28 cellular contexts compared by ENCODE assay signal in the genomic region with DNA sequence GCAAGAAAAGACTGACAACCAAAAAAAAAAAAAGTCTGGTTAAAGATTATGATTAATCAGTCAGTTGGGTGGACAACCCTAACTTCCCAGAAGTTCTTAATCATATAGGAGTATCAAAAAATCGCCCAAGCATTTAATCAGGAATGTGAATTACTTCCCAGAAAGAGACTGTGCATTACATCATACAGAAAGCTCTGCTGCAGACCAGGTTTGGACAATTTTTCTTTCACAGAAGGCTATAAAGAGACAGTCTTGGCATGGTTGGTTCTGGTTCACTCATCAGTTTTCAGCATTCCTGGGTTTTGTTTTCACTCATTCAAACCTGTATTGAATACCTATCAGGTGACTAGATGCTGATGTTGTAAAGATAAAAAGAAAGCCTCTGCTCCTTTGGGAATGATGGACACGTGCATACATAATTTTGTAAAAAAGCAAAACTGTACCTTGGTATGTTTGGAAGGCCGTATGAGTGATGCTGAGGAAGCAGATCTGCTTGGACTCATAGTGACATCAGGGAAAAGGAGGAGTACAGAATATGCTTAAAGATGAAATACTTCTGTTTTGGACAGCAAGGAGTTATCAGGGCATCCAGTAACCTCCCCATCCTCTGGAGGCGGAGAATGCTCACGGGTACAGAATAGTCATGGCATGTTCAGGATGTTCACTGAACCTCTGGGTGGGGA.
A peak's percentile ranks its signal among the peaks of the same experiment; 100 is the strongest.
DNase-seq lines count a peak whose midpoint lies in the region; ATAC-seq and TF ChIP-seq lines count a peak whose summit lies in the region.
"Had no signal": no experiment of that assay in that cellular context is flagged by ENCODE, and none has a peak within 500 bp of the region (broad histone marks: within the 10 kb centered on the region; RNA-seq: fewer than 3 reads in every experiment).

No MANE protein-coding gene starts in this region.

- in situ Hi-C loops in mammary epithelial cell (cut with MboI; ENCODE audit: low sequenced_read_pairs in 2 of 2) (loop anchor here in 1 of 2 donors (25.0 kb wide), 1 partner anchor 268 kb away; no protein-coding TSS in a partner anchor), astrocyte of the cerebellum (cut with HindIII; ENCODE audit: low sequenced_read_pairs) (no loop called here), GM13976 (cut with MboI; ENCODE audit: low sequenced_read_pairs, unreplicated experiment) (loop anchor here (25.0 kb wide), 1 partner anchor 268 kb away; no protein-coding TSS in a partner anchor)

- TF ChIP-seq POLR2A in breast epithelium (IDR thresholded peaks at IDR 0.05) = no peak

- H3K4me3 ChIP-seq in mammary epithelial cell (replicated peaks in 1 of 3; ENCODE audit: insufficient read depth in 1 of 3, low read depth in 2 of 3, low read length in 3 of 3) (no peak overlapping the region), breast epithelium (no peak overlapping the region), astrocyte of the cerebellum (ENCODE audit: low read depth, low read length) (no peak overlapping the region), left lung (no peak overlapping the region)
- H3K4me3 ChIP-seq: cardiac muscle cell, coronary artery, SK-N-MC, skin epidermis, tibial artery had no signal

- no TSS peak for BruUV-seq in mammary epithelial cell (replicated peaks; lab: Mats Ljungman, UMichigan)

- H3K36me3 ChIP-seq in mammary epithelial cell (ENCODE audit: insufficient read depth, low read length) (no peaks in the 10 kb centered on the region), breast epithelium (no peaks in the 10 kb centered on the region), left lung (no peaks in the 10 kb centered on the region)
- H3K36me3 ChIP-seq: cardiac muscle cell, tibial artery had no signal

- CTCF ChIA-PET in mammary epithelial cell (lab: Charles Lee; ENCODE audit: low non-redundant PET) = no interaction called here

- WGBS in mammary epithelial cell (ENCODE audit: low coverage, missing lambda C conversion rate) = 40% methylated on average over 5 of the region's 5 CpGs

- no peak overlapping the region for H3K4me2 ChIP-seq in mammary epithelial cell (ENCODE audit: insufficient read depth, low read depth, low read length)

- DNase-seq in mammary epithelial cell (peak; percentile 13), breast epithelium (ENCODE audit: low spot score in 2 of 2) (no peak), astrocyte of the cerebellum (ENCODE audit: low read depth) (peak; percentile 60), iris pigment epithelial cell (ENCODE audit: low read depth) (peak; percentile 28), GM13976 (ENCODE audit: low spot score) (no peak), left lung (no peak)
- DNase-seq: 8988T; activated T-cell treated with anti-CD3 and anti-CD28 coated beads, Interleukin-2, amount 50 U/mL, for 4 hours; CD8-positive, alpha-beta T cell; effector memory CD8-positive, alpha-beta T cell; GOT3; hypothalamus; immature natural killer cell; midbrain; naive thymus-derived CD4-positive, alpha-beta T cell; NCI-H1105 treated with DMSO at 0.1 percent for 48 hours; NCI-H82; stimulated activated CD8-positive, alpha-beta memory T cell treated with anti-CD3 and anti-CD28 coated beads, Interleukin-4, amount 100 ng/mL, for 48 hours; stimulated activated naive CD8-positive, alpha-beta T cell treated with anti-CD3 and anti-CD28 coated beads, Interleukin-15, amount 100 ng/mL, for 72 hours; T-helper 17 cell; tibial artery had no signal

- H3K79me2 ChIP-seq in mammary epithelial cell (ENCODE audit: insufficient read depth, low read length) = no peaks in the 10 kb centered on the region

- H3K9me3 ChIP-seq in mammary epithelial cell (replicated peaks; ENCODE audit: insufficient read depth, low read length) (no peaks in the 10 kb centered on the region), breast epithelium (peaks cover 4 to 13% of the 10 kb centered on the region in 2 donors), left lung (peaks cover 0 to 15% of the 10 kb centered on the region in 2 donors)

- H3K4me1 ChIP-seq in mammary epithelial cell (ENCODE audit: insufficient read depth, low read length) = no peaks in the 10 kb centered on the region
- no peaks in the 10 kb centered on the region for H3K4me1 ChIP-seq in breast epithelium
- no peaks in the 10 kb centered on the region for H3K4me1 ChIP-seq in left lung
- H3K4me1 ChIP-seq: tibial artery had no signal

- no peak overlapping the region for H3K27ac ChIP-seq in mammary epithelial cell (ENCODE audit: insufficient read depth, low read depth, low read length)
- H3K27ac ChIP-seq in breast epithelium = no peak overlapping the region
- H3K27ac ChIP-seq in left lung = no peak overlapping the region
- H3K27ac ChIP-seq: cardiac muscle cell, coronary artery, RWPE1, SK-N-MC, skin epidermis, tibial artery had no signal

- dilution Hi-C loops in mammary epithelial cell (cut with HindIII; ENCODE audit: low sequenced_read_pairs) = no loop called here

- TF ChIP-seq CTCF in mammary epithelial cell (conservative IDR thresholded peaks at IDR 0.05 in 1 of 2, IDR thresholded peaks at IDR 0.05 in 1 of 2; ENCODE audit: extremely low read depth in 1 of 2, insufficient read depth in 1 of 2, low read depth in 1 of 2, low read length in 2 of 2) (no peak), breast epithelium (IDR thresholded peaks at IDR 0.05) (no peak), astrocyte of the cerebellum (IDR thresholded peaks at IDR 0.05; ENCODE audit: low read depth, low read length, missing control alignments) (no peak), GM13976 (IDR thresholded peaks at IDR 0.05; ENCODE audit: borderline replicate concordance, control extremely low read depth, extremely low read depth, insufficient read depth, missing control alignments) (no peak), left lung (IDR thresholded peaks at IDR 0.05) (no peak)

- intact Hi-C loops in mammary epithelial cell (cut with micrococcal nuclease) = no loop called here
- intact Hi-C loops in breast epithelium (cut with DNase I; ENCODE audit: low total_unique reads) = no loop called here
- intact Hi-C loops in left lung (cut with DNase I) = no loop called here

- H3K9ac ChIP-seq in mammary epithelial cell (ENCODE audit: insufficient read depth, low read length) = no peak overlapping the region

- H4K20me1 ChIP-seq in mammary epithelial cell (ENCODE audit: insufficient read depth, low read length) = no peaks in the 10 kb centered on the region

- H2AFZ ChIP-seq in mammary epithelial cell (ENCODE audit: low read depth, low read length) = no peak overlapping the region

- ATAC-seq in esophagus mucosa (no peak), left lung (no peak), GM18861 (IDR thresholded peaks at IDR 0.05; ENCODE audit: unreplicated experiment) (no peak)
- ATAC-seq: activated T-cell treated with anti-CD3 and anti-CD28 coated beads, Interleukin-2, amount 50 U/mL, for 4 hours; CD8-positive, alpha-beta T cell; effector memory CD8-positive, alpha-beta T cell; naive thymus-derived CD4-positive, alpha-beta T cell; stimulated activated naive CD8-positive, alpha-beta T cell treated with anti-CD3 and anti-CD28 coated beads, Interleukin-15, amount 100 ng/mL, for 72 hours; T-helper 17 cell had no signal

- H3K27me3 ChIP-seq in mammary epithelial cell (ENCODE audit: insufficient read depth, low read length) (no peaks in the 10 kb centered on the region), breast epithelium (no peaks in the 10 kb centered on the region), left lung (no peaks in the 10 kb centered on the region)
- H3K27me3 ChIP-seq: cardiac muscle cell, tibial artery had no signal

Comparison
In these comparisons a context has a peak if more than half of its experiments do, and no peak if none do; other contexts are left out.
1. DNase-seq: peak in mammary epithelial cell (single experiment), astrocyte of the cerebellum (single experiment) and iris pigment epithelial cell (single experiment); none in breast epithelium (0 of 2), GM13976 (single experiment) and left lung (0 of 2).